Comparison of ENCODE assay signal across 12 cellular contexts in genomic region chr16:50195276-50195675, GRCh38. TPM values are rescaled to one million over a fixed set of nuclear protein-coding genes. Genes with fewer than 3 reads are reported as not detected.
A peak's percentile ranks its signal among the peaks of the same experiment; 100 is the strongest.
DNase-seq lines count a peak whose midpoint lies in the region; ATAC-seq, FAIRE-seq and TF ChIP-seq lines count a peak whose summit lies in the region.
"Had no signal": no experiment of that assay in that cellular context is flagged by ENCODE, and none has a peak within 500 bp of the region (broad histone marks: within the 10 kb centered on the region; RNA-seq: fewer than 3 reads in every experiment).

No MANE protein-coding gene starts in this region.

- DNase-seq in activated naive CD4-positive, alpha-beta T cell treated with anti-CD3 and anti-CD28 coated beads, Interleukin-2, amount 50 U/mL, for 72 hours (ENCODE audit: low spot score in 2 of 2): no peak
- no peak for DNase-seq in activated naive CD4-positive, alpha-beta T cell (lab: John Stamatoyannopoulos, UW)
- DNase-seq in RWPE2 (ENCODE audit: low spot score): no peak
- DNase-seq in fibroblast of the aortic adventitia (ENCODE audit: low read depth): peak; percentile 63
- no peak for DNase-seq in type B pancreatic cell (ENCODE audit: extremely low spot score, unreplicated experiment)
- DNase-seq in NCI-H2107 (lab: John Stamatoyannopoulos, UW): no peak
- DNase-seq in HTR-8/SVneo (ENCODE audit: insufficient read length, low spot score): no peak
- DNase-seq in NCI-H2227 (lab: John Stamatoyannopoulos, UW; ENCODE audit: unreplicated experiment): no peak
- DNase-seq: SHP77 treated with DMSO at 0.1 percent for 48 hours; stimulated activated CD4-positive, alpha-beta T cell treated with anti-CD3 and anti-CD28 coated beads, Interleukin-4, amount 100 ng/mL, for 24 hours had no signal

- H3K4me3 ChIP-seq in RWPE2 (ENCODE audit: severe bottlenecking): no peak overlapping the region
- H3K4me3 ChIP-seq in fibroblast of the aortic adventitia (ENCODE audit: low read depth, low read length): no peak overlapping the region
- H3K4me3 ChIP-seq: esophagus muscularis mucosa had no signal

- H3K9me3 Mint-ChIP-seq in activated naive CD4-positive, alpha-beta T cell treated with anti-CD3 and anti-CD28 coated beads, Interleukin-2, amount 50 U/mL, for 72 hours: no peaks in the 10 kb centered on the region
- no peaks in the 10 kb centered on the region for H3K9me3 Mint-ChIP-seq in type B pancreatic cell

- H3K27ac ChIP-seq in RWPE2 (ENCODE audit: poor library complexity, severe bottlenecking): peak overlapping the region; percentile 87
- H3K27ac ChIP-seq: esophagus muscularis mucosa had no signal

- ATAC-seq in activated naive CD4-positive, alpha-beta T cell treated with anti-CD3 and anti-CD28 coated beads, Interleukin-2, amount 50 U/mL, for 72 hours: peak; percentile 16 to 17
- ATAC-seq in RWPE2 (ENCODE audit: low read depth): peak; percentile 88

- no peaks in the 10 kb centered on the region for H3K9me3 ChIP-seq in RWPE2 (ENCODE audit: severe bottlenecking)
- H3K9me3 ChIP-seq: esophagus muscularis mucosa had no signal

- H3K27me3 Mint-ChIP-seq in type B pancreatic cell: no peaks in the 10 kb centered on the region

- TF ChIP-seq CTCF in RWPE2 (IDR thresholded peaks at IDR 0.05; ENCODE audit: poor library complexity, severe bottlenecking): no peak
- no peak for TF ChIP-seq CTCF in fibroblast of the aortic adventitia (IDR thresholded peaks at IDR 0.05; ENCODE audit: insufficient read depth, low read length)
- no peak for TF ChIP-seq CTCF in type B pancreatic cell (conservative IDR thresholded peaks at IDR 0.05)

- H3K4me1 ChIP-seq in RWPE2 (ENCODE audit: insufficient read depth, poor library complexity, severe bottlenecking): peaks cover 40% of the 10 kb centered on the region

- peak overlapping the region; percentile 74 to 85 for H3K27ac Mint-ChIP-seq in activated naive CD4-positive, alpha-beta T cell treated with anti-CD3 and anti-CD28 coated beads, Interleukin-2, amount 50 U/mL, for 72 hours
- H3K27ac Mint-ChIP-seq in type B pancreatic cell: peak overlapping the region; percentile 66

- H3K36me3 Mint-ChIP-seq in activated naive CD4-positive, alpha-beta T cell treated with anti-CD3 and anti-CD28 coated beads, Interleukin-2, amount 50 U/mL, for 72 hours: peaks cover 0 to 5% of the 10 kb centered on the region in 2 donors
- H3K36me3 Mint-ChIP-seq in type B pancreatic cell: no peaks in the 10 kb centered on the region

- no peaks in the 10 kb centered on the region for H3K36me3 ChIP-seq in RWPE2 (ENCODE audit: low read depth)
- H3K36me3 ChIP-seq: esophagus muscularis mucosa had no signal

- H3K4me3 Mint-ChIP-seq in type B pancreatic cell: no peak overlapping the region

- no peaks in the 10 kb centered on the region for H3K27me3 ChIP-seq in RWPE2 (ENCODE audit: insufficient read depth, poor library complexity, severe bottlenecking)
- H3K27me3 ChIP-seq: esophagus muscularis mucosa had no signal

- FAIRE-seq in HTR-8/SVneo (lab: Jason Lieb, UNC): no peak
- FAIRE-seq: urothelium cell line had no signal

- peaks cover 25% of the 10 kb centered on the region for H3K4me1 Mint-ChIP-seq in type B pancreatic cell (ENCODE audit: unreplicated experiment)

RNA-seq across cellular contexts. Expression of gene TENT4B, which starts 42.2 kb away (rescaled TPM):
- 10 to 100 TPM; 25.7 to 27.9 TPM for total RNA-seq in activated naive CD4-positive, alpha-beta T cell treated with anti-CD3 and anti-CD28 coated beads, Interleukin-2, amount 50 U/mL, for 72 hours
- 3.8 and 9.7 TPM in 2 replicates for total RNA-seq in fibroblast of the aortic adventitia (ENCODE audit: low replicate concordance)
- total RNA-seq in type B pancreatic cell (ENCODE audit: low replicate concordance): 13.1 and 14.1 TPM in 2 replicates
